28 cellular contexts compared by ENCODE assay signal in genomic region chr17:65025288-65025687, GRCh38. TPM values are rescaled to one million over a fixed set of nuclear protein-coding genes. Genes with fewer than 3 reads are reported as not detected.
DNase-seq lines count a peak whose midpoint lies in the region; ATAC-seq and TF ChIP-seq lines count a peak whose summit lies in the region.
"Had no signal": no experiment of that assay in that cellular context is flagged by ENCODE, and none has a peak within 500 bp of the region (broad histone marks: within the 10 kb centered on the region; RNA-seq: fewer than 3 reads in every experiment).

No MANE protein-coding gene starts in this region.

- H3F3A ChIP-seq in PC-3 (ENCODE audit: low read length, unreplicated experiment), result peaks cover 19% of the 10 kb centered on the region

- H3K79me2 ChIP-seq in PC-3 (ENCODE audit: low read length), result peaks cover 89% of the 10 kb centered on the region

- no peak overlapping the region for H3K27ac ChIP-seq in PC-3 (ENCODE audit: low read length)
- H3K27ac ChIP-seq: A549, ascending aorta, KMS-11 had no signal

- H3K4me3 ChIP-seq in PC-3 (ENCODE audit: low read length), result no peak overlapping the region
- H3K4me3 ChIP-seq: A549, ascending aorta had no signal

- H3K9me2 ChIP-seq in PC-3 (replicated peaks; ENCODE audit: low read length), result no peaks in the 10 kb centered on the region

- no peak overlapping the region for H3K9ac ChIP-seq in PC-3 (ENCODE audit: low read length)
- H3K9ac ChIP-seq: KMS-11 had no signal

- H3K27ac Mint-ChIP-seq in activated naive CD8-positive, alpha-beta T cell treated with anti-CD3 and anti-CD28 coated beads, Interleukin-2, amount 50 U/mL, for 24 hours, result peak overlapping the region; percentile 42
- no peak overlapping the region for H3K27ac Mint-ChIP-seq in activated naive CD8-positive, alpha-beta T cell treated with anti-CD3 and anti-CD28 coated beads for 36 hours
- no peak overlapping the region for H3K27ac Mint-ChIP-seq in activated CD8-positive, alpha-beta T cell treated with anti-CD3 and anti-CD28 coated beads for 36 hours
- H3K27ac Mint-ChIP-seq: activated CD4-positive, alpha-beta memory T cell treated with anti-CD3 and anti-CD28 coated beads, Interleukin-2, amount 10 ng/mL, durations not matched to agents 7 days and 5 days; mesothelial cell of epicardium had no signal

- no peak for DNase-seq in activated naive CD8-positive, alpha-beta T cell treated with anti-CD3 and anti-CD28 coated beads, Interleukin-2, amount 50 U/mL, for 24 hours
- DNase-seq in activated naive CD8-positive, alpha-beta T cell treated with anti-CD3 and anti-CD28 coated beads for 36 hours, result no peak
- DNase-seq in PC-3, result no peak
- peak; percentile 35 for DNase-seq in kidney tubule cell (ENCODE audit: low spot score)
- DNase-seq in GM13977 (ENCODE audit: low spot score), result no peak
- no peak for DNase-seq in effector CD8-positive, alpha-beta T cell (lab: John Stamatoyannopoulos, UW)
- no peak for DNase-seq in activated CD8-positive, alpha-beta T cell treated with anti-CD3 and anti-CD28 coated beads for 36 hours
- DNase-seq in NCI-H2227 (lab: John Stamatoyannopoulos, UW; ENCODE audit: unreplicated experiment), result no peak
- DNase-seq: activated CD4-positive, alpha-beta memory T cell treated with anti-CD3 and anti-CD28 coated beads, Interleukin-2, amount 10 ng/mL, durations not matched to agents 7 days and 5 days; CD8-positive, alpha-beta memory T cell; effector memory CD8-positive, alpha-beta T cell; MM.1S; NCI-H1417; NCI-H2029; NCI-H226; NCI-H526 treated with DMSO at 0.1 percent for 48 hours; NK-92 treated with Interleukin-12 subunit alpha and Interleukin-12 subunit beta, amount 100 ng/mL, for 24 hours; nucleus accumbens; Right ventricle myocardium superior; stimulated activated CD4-positive, alpha-beta T cell treated with anti-CD3 and anti-CD28 coated beads, Interleukin-15, amount 100 ng/mL, for 24 hours; stimulated activated CD4-positive, alpha-beta T cell treated with anti-CD3 and anti-CD28 coated beads, Interleukin-4, amount 100 ng/mL, for 4 hours; substantia nigra had no signal

- peaks cover 38% of the 10 kb centered on the region for H3K36me3 Mint-ChIP-seq in activated naive CD8-positive, alpha-beta T cell treated with anti-CD3 and anti-CD28 coated beads, Interleukin-2, amount 50 U/mL, for 24 hours (ENCODE audit: low read depth)
- peaks cover 35% of the 10 kb centered on the region for H3K36me3 Mint-ChIP-seq in activated naive CD8-positive, alpha-beta T cell treated with anti-CD3 and anti-CD28 coated beads for 36 hours
- peaks cover 40% of the 10 kb centered on the region for H3K36me3 Mint-ChIP-seq in activated CD8-positive, alpha-beta T cell treated with anti-CD3 and anti-CD28 coated beads for 36 hours (ENCODE audit: low read depth)

- in situ Hi-C loops in GM13977 (cut with MboI; ENCODE audit: low pct_unique_long_range_greater_than_20kb, low sequenced_read_pairs, unreplicated experiment), result no loop called here

- H3K27me3 Mint-ChIP-seq in activated naive CD8-positive, alpha-beta T cell treated with anti-CD3 and anti-CD28 coated beads, Interleukin-2, amount 50 U/mL, for 24 hours, result no peaks in the 10 kb centered on the region
- no peaks in the 10 kb centered on the region for H3K27me3 Mint-ChIP-seq in activated naive CD8-positive, alpha-beta T cell treated with anti-CD3 and anti-CD28 coated beads for 36 hours
- no peaks in the 10 kb centered on the region for H3K27me3 Mint-ChIP-seq in activated CD8-positive, alpha-beta T cell treated with anti-CD3 and anti-CD28 coated beads for 36 hours
- H3K27me3 Mint-ChIP-seq: activated CD4-positive, alpha-beta memory T cell treated with anti-CD3 and anti-CD28 coated beads, Interleukin-2, amount 10 ng/mL, durations not matched to agents 7 days and 5 days; activated naive CD8-positive, alpha-beta T cell; CD8-positive, alpha-beta memory T cell; effector memory CD8-positive, alpha-beta T cell had no signal

- intact Hi-C loops in PC-3 (cut with micrococcal nuclease), result no loop called here
- intact Hi-C loops in activated CD8-positive, alpha-beta T cell treated with anti-CD3 and anti-CD28 coated beads for 36 hours (cut with micrococcal nuclease), result loop anchor here (5.0 kb wide), 1 partner anchor 38 kb away; no protein-coding TSS in a partner anchor

- H2AFZ ChIP-seq in PC-3 (ENCODE audit: low read length), result no peak overlapping the region

- TF ChIP-seq CTCF in PC-3 (conservative IDR thresholded peaks at IDR 0.05; ENCODE audit: low read depth, low read length), result no peak
- no peak for TF ChIP-seq CTCF in GM13977 (IDR thresholded peaks at IDR 0.05; ENCODE audit: extremely low read depth, insufficient read depth, missing control alignments)
- TF ChIP-seq CTCF in activated CD8-positive, alpha-beta T cell treated with anti-CD3 and anti-CD28 coated beads for 36 hours (IDR thresholded peaks at IDR 0.05), result no peak

- no TSS peak for BruUV-seq in PC-3 (replicated peaks; lab: Mats Ljungman, UMichigan)

- H3K4me3 Mint-ChIP-seq in activated naive CD8-positive, alpha-beta T cell treated with anti-CD3 and anti-CD28 coated beads, Interleukin-2, amount 50 U/mL, for 24 hours, result no peak overlapping the region
- no peak overlapping the region for H3K4me3 Mint-ChIP-seq in activated naive CD8-positive, alpha-beta T cell treated with anti-CD3 and anti-CD28 coated beads for 36 hours
- H3K4me3 Mint-ChIP-seq in activated CD8-positive, alpha-beta T cell treated with anti-CD3 and anti-CD28 coated beads for 36 hours, result no peak overlapping the region
- H3K4me3 Mint-ChIP-seq: activated CD4-positive, alpha-beta memory T cell treated with anti-CD3 and anti-CD28 coated beads, Interleukin-2, amount 10 ng/mL, durations not matched to agents 7 days and 5 days; mesothelial cell of epicardium had no signal

- H4K20me1 ChIP-seq in PC-3 (ENCODE audit: low read length), result peaks cover 18% of the 10 kb centered on the region

- no peaks in the 10 kb centered on the region for H3K9me3 ChIP-seq in PC-3 (ENCODE audit: low read length)
- H3K9me3 ChIP-seq: A549, ascending aorta had no signal

- H3K4me1 Mint-ChIP-seq in activated naive CD8-positive, alpha-beta T cell treated with anti-CD3 and anti-CD28 coated beads, Interleukin-2, amount 50 U/mL, for 24 hours, result peaks cover 87% of the 10 kb centered on the region
- H3K4me1 Mint-ChIP-seq in activated naive CD8-positive, alpha-beta T cell treated with anti-CD3 and anti-CD28 coated beads for 36 hours, result peaks cover 77% of the 10 kb centered on the region
- peaks cover 79% of the 10 kb centered on the region for H3K4me1 Mint-ChIP-seq in activated CD8-positive, alpha-beta T cell treated with anti-CD3 and anti-CD28 coated beads for 36 hours (ENCODE audit: low read depth)

- ATAC-seq in activated naive CD8-positive, alpha-beta T cell treated with anti-CD3 and anti-CD28 coated beads, Interleukin-2, amount 50 U/mL, for 24 hours, result no peak
- ATAC-seq in PC-3, result peak; percentile 2; the same call in 1 of the 2 replicates
- ATAC-seq in activated CD8-positive, alpha-beta T cell treated with anti-CD3 and anti-CD28 coated beads for 36 hours, result no peak
- ATAC-seq: A549; effector memory CD8-positive, alpha-beta T cell; SK-N-SH treated with all-trans-retinoic acid at 6 μM for 48 hours had no signal

- H3K27me3 ChIP-seq in PC-3 (ENCODE audit: low read length), result no peaks in the 10 kb centered on the region
- H3K27me3 ChIP-seq: ascending aorta had no signal

- H3K36me3 ChIP-seq in PC-3 (ENCODE audit: low read depth, low read length), result no peaks in the 10 kb centered on the region
- H3K36me3 ChIP-seq: ascending aorta had no signal

- H3K9me3 Mint-ChIP-seq in activated naive CD8-positive, alpha-beta T cell treated with anti-CD3 and anti-CD28 coated beads, Interleukin-2, amount 50 U/mL, for 24 hours, result peaks cover 3% of the 10 kb centered on the region
- H3K9me3 Mint-ChIP-seq in activated naive CD8-positive, alpha-beta T cell treated with anti-CD3 and anti-CD28 coated beads for 36 hours, result peaks cover 4% of the 10 kb centered on the region
- peaks cover 2% of the 10 kb centered on the region for H3K9me3 Mint-ChIP-seq in activated CD8-positive, alpha-beta T cell treated with anti-CD3 and anti-CD28 coated beads for 36 hours
- H3K9me3 Mint-ChIP-seq: activated CD4-positive, alpha-beta memory T cell treated with anti-CD3 and anti-CD28 coated beads, Interleukin-2, amount 10 ng/mL, durations not matched to agents 7 days and 5 days; CD8-positive, alpha-beta memory T cell; effector memory CD8-positive, alpha-beta T cell had no signal

- H3K4me1 ChIP-seq in PC-3 (ENCODE audit: insufficient read depth, low read length), result peaks cover 57% of the 10 kb centered on the region

- POLR2A ChIA-PET in PC-3 (lab: Charles Lee; ENCODE audit: unreplicated experiment), result interaction anchor here (0.6 kb wide), 1 partner anchor 131 kb away, joined by 7 read pairs; no protein-coding TSS in a partner anchor
- POLR2A ChIA-PET in activated CD8-positive, alpha-beta T cell treated with anti-CD3 and anti-CD28 coated beads for 36 hours (lab: Charles Lee), result no interaction called here

- H3K4me2 ChIP-seq in PC-3 (ENCODE audit: low read length), result no peak overlapping the region
- H3K4me2 ChIP-seq: A549, KMS-11 had no signal

- CTCF ChIA-PET in PC-3 (lab: Charles Lee), result no interaction called here
- CTCF ChIA-PET in activated CD8-positive, alpha-beta T cell treated with anti-CD3 and anti-CD28 coated beads for 36 hours (lab: Charles Lee), result interaction anchor here (1.0 to 1.1 kb wide), 2 partner anchors 75 to 112 kb away, joined by 3 read pairs; partner anchors contain the start of gene RGS9

RNA-seq across cellular contexts. Expression of gene GNA13, which starts 31.3 kb away (rescaled TPM):
- total RNA-seq in activated naive CD8-positive, alpha-beta T cell treated with anti-CD3 and anti-CD28 coated beads for 36 hours, result 10 to 100 TPM; 53.8 to 54.2 TPM
- 33.9 and 38.0 TPM in 2 replicates for total RNA-seq in PC-3 (2014; rRNA removed)
- 10 to 100 TPM; 48.5 to 50.7 TPM for total RNA-seq in activated CD8-positive, alpha-beta T cell treated with anti-CD3 and anti-CD28 coated beads for 36 hours
